In the genomic region with DNA sequence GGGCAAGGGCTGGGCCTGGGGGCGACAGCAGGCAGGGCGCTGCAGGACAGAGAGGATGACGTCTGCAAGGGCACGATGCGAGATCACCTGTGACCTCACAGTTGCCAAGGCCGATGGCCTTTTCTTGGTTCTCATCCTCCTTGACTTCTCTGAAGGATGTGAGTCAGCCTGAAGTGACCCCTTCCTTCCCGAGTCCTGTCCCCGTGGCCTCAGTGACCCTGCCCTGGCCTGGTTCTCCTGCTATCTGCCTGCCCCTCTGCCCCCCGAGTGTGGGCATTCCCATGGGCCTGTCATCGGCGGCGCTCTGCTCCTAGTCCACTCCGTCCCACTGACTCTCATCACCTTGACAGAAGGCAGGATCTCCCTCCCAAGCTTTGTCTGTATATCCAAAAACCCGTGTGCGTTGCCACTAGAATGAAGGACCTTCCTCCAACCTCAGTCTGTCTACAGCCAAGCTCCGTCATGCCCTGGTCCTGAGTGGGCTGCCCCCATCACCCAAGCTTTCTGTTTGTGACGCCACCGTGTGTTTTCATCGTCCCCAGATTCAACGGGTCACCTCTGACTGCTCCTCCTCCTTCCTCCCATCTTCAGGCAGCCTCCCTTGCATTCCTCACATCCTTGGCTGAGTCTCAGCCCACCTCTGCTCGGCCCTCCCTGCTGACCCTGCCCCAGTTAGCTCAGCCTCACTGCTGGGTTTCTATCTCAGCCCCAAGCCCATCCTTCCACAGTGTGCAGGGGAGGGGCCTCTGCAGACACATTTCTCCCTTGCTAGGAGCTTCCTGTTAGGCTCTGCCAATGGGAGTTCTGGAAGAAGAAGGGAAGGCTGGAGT, we compare ENCODE assay signal across 1 cellular context.
TF ChIP-seq lines count a peak whose summit lies in the region.

No MANE protein-coding gene starts in this region.

TF ChIP-seq in IMR-90, 13 proteins besides CTCF, POLR2A, EP300 and RAD21:
- TF ChIP-seq SMC3 (IDR thresholded peaks at IDR 0.05; ENCODE audit: low read depth, low read length) (no peak), RFX5 (IDR thresholded peaks at IDR 0.05; ENCODE audit: low read depth, low read length) (no peak), NFE2L2 (IDR thresholded peaks at IDR 0.05; ENCODE audit: low read depth, low read length) (no peak), RCOR1 (IDR thresholded peaks at IDR 0.05; ENCODE audit: insufficient replicate concordance, low read length) (no peak), MXI1 (IDR thresholded peaks at IDR 0.05; ENCODE audit: borderline replicate concordance, low read depth, low read length) (no peak), MAZ (IDR thresholded peaks at IDR 0.05; ENCODE audit: borderline replicate concordance, low read depth, low read length) (no peak), MAFK (IDR thresholded peaks at IDR 0.05; ENCODE audit: low read depth, low read length) (no peak), CEBPB (IDR thresholded peaks at IDR 0.05; ENCODE audit: low read depth, low read length) (no peak), BHLHE40 (IDR thresholded peaks at IDR 0.05; ENCODE audit: low read depth, low read length) (no peak), FOS (IDR thresholded peaks at IDR 0.05; ENCODE audit: low read depth, low read length) (no peak), CHD1 (IDR thresholded peaks at IDR 0.05; ENCODE audit: low read depth, low read length) (no peak)
- TF ChIP-seq, protein P1, sequence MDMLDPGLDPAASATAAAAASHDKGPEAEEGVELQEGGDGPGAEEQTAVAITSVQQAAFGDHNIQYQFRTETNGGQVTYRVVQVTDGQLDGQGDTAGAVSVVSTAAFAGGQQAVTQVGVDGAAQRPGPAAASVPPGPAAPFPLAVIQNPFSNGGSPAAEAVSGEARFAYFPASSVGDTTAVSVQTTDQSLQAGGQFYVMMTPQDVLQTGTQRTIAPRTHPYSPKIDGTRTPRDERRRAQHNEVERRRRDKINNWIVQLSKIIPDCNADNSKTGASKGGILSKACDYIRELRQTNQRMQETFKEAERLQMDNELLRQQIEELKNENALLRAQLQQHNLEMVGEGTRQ (IDR thresholded peaks at IDR 0.05; ENCODE audit: low read depth, low read length): no peak
- TF ChIP-seq, protein P2, sequence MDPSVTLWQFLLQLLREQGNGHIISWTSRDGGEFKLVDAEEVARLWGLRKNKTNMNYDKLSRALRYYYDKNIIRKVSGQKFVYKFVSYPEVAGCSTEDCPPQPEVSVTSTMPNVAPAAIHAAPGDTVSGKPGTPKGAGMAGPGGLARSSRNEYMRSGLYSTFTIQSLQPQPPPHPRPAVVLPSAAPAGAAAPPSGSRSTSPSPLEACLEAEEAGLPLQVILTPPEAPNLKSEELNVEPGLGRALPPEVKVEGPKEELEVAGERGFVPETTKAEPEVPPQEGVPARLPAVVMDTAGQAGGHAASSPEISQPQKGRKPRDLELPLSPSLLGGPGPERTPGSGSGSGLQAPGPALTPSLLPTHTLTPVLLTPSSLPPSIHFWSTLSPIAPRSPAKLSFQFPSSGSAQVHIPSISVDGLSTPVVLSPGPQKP (IDR thresholded peaks at IDR 0.05; ENCODE audit: borderline replicate concordance, low read depth, low read length): no peak
